24 cellular contexts compared by ENCODE assay signal in the genomic region with DNA sequence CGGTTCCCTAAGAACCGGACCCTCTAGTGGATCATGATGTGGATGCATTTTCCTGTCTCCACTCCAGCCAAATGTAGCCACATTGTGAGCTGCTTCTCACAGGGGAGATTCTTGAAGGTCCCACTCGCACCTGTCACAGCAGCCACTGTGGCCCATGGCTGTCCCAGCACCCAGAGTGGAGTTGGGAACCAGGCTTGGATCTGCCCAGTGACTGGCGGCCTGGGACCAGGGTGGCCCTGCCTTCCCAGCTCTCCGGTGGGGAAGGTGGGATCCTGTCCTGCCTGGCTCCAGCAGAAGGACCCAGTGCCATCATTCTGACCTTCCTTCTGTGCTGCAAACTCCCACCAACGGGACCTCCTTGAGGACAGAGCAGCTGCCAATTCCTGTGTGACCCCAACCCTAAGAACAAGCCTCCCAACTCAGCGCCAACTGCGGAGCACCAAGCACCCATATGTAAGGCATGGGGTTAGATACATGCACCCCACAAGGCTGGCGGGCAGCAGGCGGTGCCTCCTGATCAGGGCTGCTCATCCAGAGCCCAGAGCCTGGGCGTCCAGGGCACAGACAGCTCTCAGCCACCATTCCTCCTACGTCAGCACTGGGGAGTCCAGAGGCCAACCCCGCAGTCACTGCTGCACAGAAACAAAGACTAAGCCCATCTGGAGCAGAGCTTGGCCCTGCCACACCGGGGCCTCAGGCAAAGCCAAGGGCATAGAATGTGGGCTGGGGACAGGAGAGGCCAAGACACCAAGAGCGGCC. TPM values are rescaled to one million over a fixed set of nuclear protein-coding genes. Genes with fewer than 3 reads are reported as not detected.
"Had no signal": no experiment of that assay in that cellular context is flagged by ENCODE, and none has a peak within 500 bp of the region (broad histone marks: within the 10 kb centered on the region; RNA-seq: fewer than 3 reads in every experiment).

No MANE protein-coding gene starts in this region.

- ATAC-seq: activated CD4-positive, alpha-beta T cell treated with anti-CD3 and anti-CD28 coated beads for 36 hours; activated naive CD8-positive, alpha-beta T cell treated with anti-CD3 and anti-CD28 coated beads, Interleukin-2, amount 50 U/mL, for 24 hours; esophagus mucosa; heart left ventricle; stimulated activated memory B cell treated with anti-CD40 and anti-IgM and Interleukin-4, amounts not matched to agents 10 μg/mL and 1 μg/mL and 100 μg/mL, for 72 hours; stimulated activated naive CD8-positive, alpha-beta T cell treated with anti-CD3 and anti-CD28 coated beads, Interleukin-15, amount 100 ng/mL, for 72 hours; upper lobe of right lung had no signal

- H3K27me3 ChIP-seq: heart left ventricle, thyroid gland had no signal

- H3K27ac ChIP-seq: heart left ventricle, parathyroid adenoma, skin epidermis, thyroid gland, upper lobe of right lung had no signal

- H3K9me3 ChIP-seq: heart left ventricle, thyroid gland, upper lobe of right lung had no signal

- H3K4me3 ChIP-seq: heart left ventricle, skin epidermis, thyroid gland, upper lobe of right lung had no signal

- H3K36me3 ChIP-seq: thyroid gland, upper lobe of right lung had no signal

- H3K4me1 ChIP-seq: parathyroid adenoma, upper lobe of right lung had no signal

- DNase-seq: activated CD4-positive, alpha-beta T cell treated with anti-CD3 and anti-CD28 coated beads for 36 hours; activated CD4-positive, alpha-beta T cell treated with anti-CD3 and anti-CD28 coated beads, Interleukin-2, amount 50 U/mL, for 4 hours; activated CD4-positive, CD25-positive, alpha-beta regulatory T cell; activated gamma-delta T cell; activated naive CD4-positive, alpha-beta T cell treated with anti-CD3 and anti-CD28 coated beads, Interleukin-2, amount 10 ng/mL, durations not matched to agents 7 days and 5 days; activated naive CD8-positive, alpha-beta T cell treated with anti-CD3 and anti-CD28 coated beads, Interleukin-2, amount 50 U/mL, for 24 hours; activated T-cell treated with anti-CD3 and anti-CD28 coated beads for 4 hours; amygdala; central memory CD4-positive, alpha-beta T cell; foreskin fibroblast; hypothalamus; immature natural killer cell; kidney; stimulated activated CD4-positive, alpha-beta T cell treated with anti-CD3 and anti-CD28 coated beads, Interleukin-4, amount 100 ng/mL, for 4 hours; stimulated activated CD8-positive, alpha-beta memory T cell treated with anti-CD3 and anti-CD28 coated beads, Interleukin-4, amount 100 ng/mL, for 48 hours; stimulated activated naive CD8-positive, alpha-beta T cell treated with anti-CD3 and anti-CD28 coated beads, Interleukin-15, amount 100 ng/mL, for 72 hours; thyroid gland; upper lobe of right lung had no signal

RNA-seq across cellular contexts. Expression of a gene that starts 28.8 kb away (rescaled TPM):
- total RNA-seq: activated CD4-positive, alpha-beta T cell treated with anti-CD3 and anti-CD28 coated beads for 36 hours; T-helper 1 cell treated with Interleukin-12 subunit alpha and Interleukin-12 subunit beta and Interleukin-4 antibody, amounts not matched to agents 30 ng/mL and 1 ng/mL, for 36 hours had no signal
